In the genomic region with DNA sequence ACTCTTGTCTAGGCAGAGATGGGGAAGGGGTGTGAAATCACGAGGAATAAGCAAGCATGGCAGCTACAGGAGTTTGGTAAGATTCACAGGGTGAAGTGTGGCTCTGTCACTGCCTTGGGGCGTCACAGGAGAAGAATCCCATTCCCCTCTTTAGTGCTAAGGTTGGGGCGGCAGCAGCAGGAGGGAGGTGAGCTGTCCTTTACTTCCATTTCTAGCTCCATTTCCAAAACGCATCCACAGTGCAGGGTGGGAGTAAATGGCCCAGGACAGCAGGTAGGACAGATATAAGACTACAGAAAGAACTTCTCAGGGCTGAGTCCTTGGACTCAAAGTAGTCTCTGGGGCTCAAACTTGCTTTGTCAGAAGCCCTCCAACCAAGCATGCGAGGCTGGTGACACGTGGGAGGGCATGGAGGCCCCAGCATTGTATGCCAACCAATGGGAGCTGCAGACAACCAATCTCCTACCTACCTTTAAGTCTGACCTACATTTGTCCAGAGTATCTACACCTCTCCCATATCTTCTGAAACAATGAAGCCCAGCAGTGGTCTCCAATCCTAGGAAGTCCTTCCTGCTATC, we compare ENCODE assay signal across 1 cellular context.
TF ChIP-seq lines count a peak whose summit lies in the region.

No MANE protein-coding gene starts in this region.

TF ChIP-seq in H1, 55 proteins besides CTCF, POLR2A, EP300 and RAD21 (continued from another document):
- TF ChIP-seq CHD1 (IDR thresholded peaks at IDR 0.05; ENCODE audit: low read depth, low read length) (no peak), RNF2 (IDR thresholded peaks at IDR 0.05; ENCODE audit: borderline replicate concordance, low read depth, low read length, missing control alignments, poor library complexity, severe bottlenecking) (no peak), KDM4A (IDR thresholded peaks at IDR 0.05; ENCODE audit: low read depth, low read length, severe bottlenecking) (no peak), FOSL1 (IDR thresholded peaks at IDR 0.05; ENCODE audit: insufficient read depth, low read depth, low read length) (no peak), POLR2AphosphoS5 (IDR thresholded peaks at IDR 0.05; ENCODE audit: low read depth, low read length) (no peak), CTBP2 (IDR thresholded peaks at IDR 0.05; ENCODE audit: borderline replicate concordance, insufficient read depth, insufficient read length, low read length) (no peak), CBX5 (IDR thresholded peaks at IDR 0.05; ENCODE audit: low read depth, low read length) (no peak)
- TF ChIP-seq, protein P1, sequence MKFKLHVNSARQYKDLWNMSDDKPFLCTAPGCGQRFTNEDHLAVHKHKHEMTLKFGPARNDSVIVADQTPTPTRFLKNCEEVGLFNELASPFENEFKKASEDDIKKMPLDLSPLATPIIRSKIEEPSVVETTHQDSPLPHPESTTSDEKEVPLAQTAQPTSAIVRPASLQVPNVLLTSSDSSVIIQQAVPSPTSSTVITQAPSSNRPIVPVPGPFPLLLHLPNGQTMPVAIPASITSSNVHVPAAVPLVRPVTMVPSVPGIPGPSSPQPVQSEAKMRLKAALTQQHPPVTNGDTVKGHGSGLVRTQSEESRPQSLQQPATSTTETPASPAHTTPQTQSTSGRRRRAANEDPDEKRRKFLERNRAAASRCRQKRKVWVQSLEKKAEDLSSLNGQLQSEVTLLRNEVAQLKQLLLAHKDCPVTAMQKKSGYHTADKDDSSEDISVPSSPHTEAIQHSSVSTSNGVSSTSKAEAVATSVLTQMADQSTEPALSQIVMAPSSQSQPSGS (IDR thresholded peaks at IDR 0.05; ENCODE audit: low read length): no peak
- TF ChIP-seq, protein P2, sequence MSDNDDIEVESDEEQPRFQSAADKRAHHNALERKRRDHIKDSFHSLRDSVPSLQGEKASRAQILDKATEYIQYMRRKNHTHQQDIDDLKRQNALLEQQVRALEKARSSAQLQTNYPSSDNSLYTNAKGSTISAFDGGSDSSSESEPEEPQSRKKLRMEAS (IDR thresholded peaks at IDR 0.05): no peak
